ENCODE assay signal across 10 cellular contexts in genomic region chr16:12646490-12647274, GRCh38.
DNase-seq lines count a peak whose midpoint lies in the region; ATAC-seq and TF ChIP-seq lines count a peak whose summit lies in the region.
"Had no signal": no experiment of that assay in that cellular context is flagged by ENCODE, and none has a peak within 500 bp of the region (broad histone marks: within the 10 kb centered on the region; RNA-seq: fewer than 3 reads in every experiment).

No MANE protein-coding gene starts in this region.

- no peaks in the 10 kb centered on the region for H3K36me3 ChIP-seq in naive thymus-derived CD4-positive, alpha-beta T cell (ENCODE audit: control insufficient read depth in 2 of 3, insufficient read depth in 3 of 3, low read length in 3 of 3)
- H3K36me3 ChIP-seq in aorta (ENCODE audit: control insufficient read depth in 1 of 2, insufficient read depth in 2 of 2, low read length in 1 of 2) = no peaks in the 10 kb centered on the region
- H3K36me3 ChIP-seq: spleen had no signal

- peak; percentile 39 for ATAC-seq in CD4-positive, alpha-beta T cell (ENCODE audit: poor library complexity)
- peak; percentile 37 for ATAC-seq in naive thymus-derived CD4-positive, alpha-beta T cell
- no peak for ATAC-seq in aorta (ENCODE audit: low FRiP score)
- ATAC-seq in GM21576 (IDR thresholded peaks at IDR 0.05; ENCODE audit: unreplicated experiment) = no peak

- DNase-seq in CD4-positive, alpha-beta T cell = no peak
- DNase-seq in NB4 (ENCODE audit: low read depth) = peak; percentile 10
- DNase-seq in activated T-helper 2 cell treated with anti-CD3 and anti-CD28 coated beads, Interferon-gamma antibody, Interleukin-2, Interleukin-4, amounts not matched to agents 10 μg/mL and 5 μg/mL and 100 μg/mL, durations not matched to agents 14 hours and 24 hours and 36 hours (ENCODE audit: low spot score) = peak; percentile 37
- peak in 5 of 9 donors; percentile 13 to 39 (median 31) for DNase-seq in naive thymus-derived CD4-positive, alpha-beta T cell
- no peak for DNase-seq in NCI-H1105 treated with DMSO at 0.1 percent for 48 hours (lab: John Stamatoyannopoulos, UW)
- no peak for DNase-seq in MV-4-11 (lab: John Stamatoyannopoulos, UW)
- no peak for DNase-seq in aorta
- DNase-seq: NCI-H526 treated with DMSO at 0.1 percent for 48 hours, spleen had no signal

- H3K27ac Mint-ChIP-seq in CD4-positive, alpha-beta T cell = peak overlapping the region; percentile 22
- H3K27ac Mint-ChIP-seq in activated T-helper 2 cell treated with anti-CD3 and anti-CD28 coated beads, Interferon-gamma antibody, Interleukin-2, Interleukin-4, amounts not matched to agents 10 μg/mL and 5 μg/mL and 100 μg/mL, durations not matched to agents 14 hours and 24 hours and 36 hours = peak overlapping the region; percentile 96
- H3K27ac Mint-ChIP-seq in naive thymus-derived CD4-positive, alpha-beta T cell = peak overlapping the region in 3 of 9 donors; percentile 11 to 95 (median 56)

- peaks cover 0 to 9% of the 10 kb centered on the region in 2 donors for H3K4me1 ChIP-seq in naive thymus-derived CD4-positive, alpha-beta T cell (ENCODE audit: control insufficient read depth in 2 of 2, insufficient read depth in 2 of 2, low read length in 2 of 2)
- H3K4me1 ChIP-seq in aorta (ENCODE audit: control insufficient read depth in 1 of 2, insufficient read depth in 2 of 2, low read length in 2 of 2) = no peaks in the 10 kb centered on the region

- no peak overlapping the region for H3K27ac ChIP-seq in CD4-positive, alpha-beta T cell (ENCODE audit: low read depth, low read length)
- peak overlapping the region; percentile 1 for H3K27ac ChIP-seq in naive thymus-derived CD4-positive, alpha-beta T cell (ENCODE audit: low read depth, low read length)
- no peak overlapping the region for H3K27ac ChIP-seq in aorta (ENCODE audit: low read depth in 1 of 2, low read length in 2 of 2)
- H3K27ac ChIP-seq: spleen had no signal

- TF ChIP-seq POLR2A in NB4 (IDR thresholded peaks at IDR 0.05; ENCODE audit: extremely low read depth, insufficient read length) = no peak

- H3K4me1 Mint-ChIP-seq in CD4-positive, alpha-beta T cell (ENCODE audit: low read depth) = peaks cover 19% of the 10 kb centered on the region
- H3K4me1 Mint-ChIP-seq in activated T-helper 2 cell treated with anti-CD3 and anti-CD28 coated beads, Interferon-gamma antibody, Interleukin-2, Interleukin-4, amounts not matched to agents 10 μg/mL and 5 μg/mL and 100 μg/mL, durations not matched to agents 14 hours and 24 hours and 36 hours (ENCODE audit: low read depth) = peaks cover 28% of the 10 kb centered on the region
- peaks cover 13 to 30% (median 20%) of the 10 kb centered on the region in 7 donors for H3K4me1 Mint-ChIP-seq in naive thymus-derived CD4-positive, alpha-beta T cell

- peaks cover 6% of the 10 kb centered on the region for H3K9me3 Mint-ChIP-seq in CD4-positive, alpha-beta T cell
- peaks cover 3% of the 10 kb centered on the region for H3K9me3 Mint-ChIP-seq in activated T-helper 2 cell treated with anti-CD3 and anti-CD28 coated beads, Interferon-gamma antibody, Interleukin-2, Interleukin-4, amounts not matched to agents 10 μg/mL and 5 μg/mL and 100 μg/mL, durations not matched to agents 14 hours and 24 hours and 36 hours
- peaks cover 0 to 20% (median 4%) of the 10 kb centered on the region in 11 donors for H3K9me3 Mint-ChIP-seq in naive thymus-derived CD4-positive, alpha-beta T cell

- H3K4me3 ChIP-seq in NB4 (ENCODE audit: low read depth, low read length) (no peak overlapping the region), aorta (ENCODE audit: low read length in 2 of 2) (no peak overlapping the region)
- H3K4me3 ChIP-seq in naive thymus-derived CD4-positive, alpha-beta T cell (ENCODE audit: low read length) = no peak overlapping the region
- H3K4me3 ChIP-seq: spleen had no signal

- H3K27me3 ChIP-seq in CD4-positive, alpha-beta T cell (ENCODE audit: control insufficient read depth, insufficient read depth, low read length) = no peaks in the 10 kb centered on the region
- H3K27me3 ChIP-seq in naive thymus-derived CD4-positive, alpha-beta T cell (ENCODE audit: control insufficient read depth in 2 of 2, insufficient read depth in 2 of 2, low read length in 2 of 2) = no peaks in the 10 kb centered on the region
- no peaks in the 10 kb centered on the region for H3K27me3 ChIP-seq in aorta (ENCODE audit: control insufficient read depth in 1 of 2, insufficient read depth in 2 of 2, low read length in 1 of 2)
- H3K27me3 ChIP-seq: spleen had no signal

- intact Hi-C loops in CD4-positive, alpha-beta T cell (cut with DNase I, micrococcal nuclease) = no loop called here
- intact Hi-C loops in activated T-helper 2 cell treated with anti-CD3 and anti-CD28 coated beads, Interferon-gamma antibody, Interleukin-2, Interleukin-4, amounts not matched to agents 10 μg/mL and 5 μg/mL and 100 μg/mL, durations not matched to agents 14 hours and 24 hours and 36 hours (cut with micrococcal nuclease) = loop anchor here (1.0 to 5.0 kb wide), 5 partner anchors 33 to 1554 kb away; partner anchors contain the start of gene CPPED1
- intact Hi-C loops in naive thymus-derived CD4-positive, alpha-beta T cell (cut with micrococcal nuclease) = loop anchor here in 1 of 2 donors (1.0 to 5.0 kb wide), 3 partner anchors 104 to 156 kb away; partner anchors contain the start of gene CPPED1
- intact Hi-C loops in aorta (cut with DNase I) = no loop called here

- CTCF ChIA-PET in CD4-positive, alpha-beta T cell (lab: Charles Lee) = no interaction called here
- CTCF ChIA-PET in naive thymus-derived CD4-positive, alpha-beta T cell (lab: Charles Lee) = no interaction called here

- 41 to 51% methylated on average over 10 of the region's 10 CpGs for WGBS in aorta, 2 donors

- H3K4me3 Mint-ChIP-seq in CD4-positive, alpha-beta T cell = no peak overlapping the region
- H3K4me3 Mint-ChIP-seq in activated T-helper 2 cell treated with anti-CD3 and anti-CD28 coated beads, Interferon-gamma antibody, Interleukin-2, Interleukin-4, amounts not matched to agents 10 μg/mL and 5 μg/mL and 100 μg/mL, durations not matched to agents 14 hours and 24 hours and 36 hours (ENCODE audit: low read depth) = peak overlapping the region; percentile 46
- H3K4me3 Mint-ChIP-seq in naive thymus-derived CD4-positive, alpha-beta T cell = peak overlapping the region in 6 of 10 donors; percentile 20 to 63 (median 34)

- POLR2A ChIA-PET in CD4-positive, alpha-beta T cell (lab: Charles Lee) = no interaction called here
- POLR2A ChIA-PET in naive thymus-derived CD4-positive, alpha-beta T cell (lab: Charles Lee) = no interaction called here

- no peaks in the 10 kb centered on the region for H3K9me3 ChIP-seq in CD4-positive, alpha-beta T cell (ENCODE audit: control insufficient read depth, low read length)
- no peaks in the 10 kb centered on the region for H3K9me3 ChIP-seq in naive thymus-derived CD4-positive, alpha-beta T cell (ENCODE audit: control insufficient read depth in 2 of 3, low read length in 3 of 3)
- H3K9me3 ChIP-seq in aorta (ENCODE audit: control insufficient read depth, low read length) = peaks cover 2% of the 10 kb centered on the region

- no peaks in the 10 kb centered on the region for H3K27me3 Mint-ChIP-seq in CD4-positive, alpha-beta T cell
- peaks cover 4% of the 10 kb centered on the region for H3K27me3 Mint-ChIP-seq in activated T-helper 2 cell treated with anti-CD3 and anti-CD28 coated beads, Interferon-gamma antibody, Interleukin-2, Interleukin-4, amounts not matched to agents 10 μg/mL and 5 μg/mL and 100 μg/mL, durations not matched to agents 14 hours and 24 hours and 36 hours (ENCODE audit: low read depth)
- peaks cover 0 to 5% (median 0%) of the 10 kb centered on the region in 5 donors for H3K27me3 Mint-ChIP-seq in naive thymus-derived CD4-positive, alpha-beta T cell

- H3K36me3 Mint-ChIP-seq in CD4-positive, alpha-beta T cell (ENCODE audit: low read depth) = no peaks in the 10 kb centered on the region
- H3K36me3 Mint-ChIP-seq in activated T-helper 2 cell treated with anti-CD3 and anti-CD28 coated beads, Interferon-gamma antibody, Interleukin-2, Interleukin-4, amounts not matched to agents 10 μg/mL and 5 μg/mL and 100 μg/mL, durations not matched to agents 14 hours and 24 hours and 36 hours (ENCODE audit: low read depth) = peaks cover 5% of the 10 kb centered on the region
- H3K36me3 Mint-ChIP-seq in naive thymus-derived CD4-positive, alpha-beta T cell = peaks cover 0 to 15% (median 0%) of the 10 kb centered on the region in 5 donors

- no peak for TF ChIP-seq CTCF in CD4-positive, alpha-beta T cell (IDR thresholded peaks at IDR 0.05)
- no peak for TF ChIP-seq CTCF in NB4 (IDR thresholded peaks at IDR 0.05; ENCODE audit: low read depth, low read length)

Comparison
In these comparisons a context has a peak if more than half of its experiments do, and no peak if none do; other contexts are left out.
1. ATAC-seq: peak in CD4-positive, alpha-beta T cell (single experiment) and naive thymus-derived CD4-positive, alpha-beta T cell (single experiment); none in aorta (single experiment) and GM21576 (single experiment).
2. DNase-seq: peak in NB4 (single experiment), activated T-helper 2 cell treated with anti-CD3 and anti-CD28 coated beads, Interferon-gamma antibody, Interleukin-2, Interleukin-4, amounts not matched to agents 10 μg/mL and 5 μg/mL and 100 μg/mL, durations not matched to agents 14 hours and 24 hours and 36 hours (single experiment) and naive thymus-derived CD4-positive, alpha-beta T cell (5 of 9); none in CD4-positive, alpha-beta T cell (0 of 10), NCI-H1105 treated with DMSO at 0.1 percent for 48 hours (single experiment), MV-4-11 (single experiment) and aorta (0 of 2).